In genomic region chr14:23988610-23989363, GRCh38 we compare ENCODE assay signal across 8 cellular contexts. TPM values are rescaled to one million over a fixed set of nuclear protein-coding genes. Genes with fewer than 3 reads are reported as not detected.
DNase-seq lines count a peak whose midpoint lies in the region; ATAC-seq and TF ChIP-seq lines count a peak whose summit lies in the region.
"Not testable (repeated sequence)": the region's sequence is repeated elsewhere in the genome, so short reads cannot be mapped to it uniquely, and the experiment has no call there.

DHRS4L2 (plus strand) TSS chr14:23988929; CDS start chr14:23988948, 19 bp downstream.

- DNase-seq in GM12864 (ENCODE audit: low read depth); thoracic aorta (ENCODE audit: low spot score): not testable (repeated sequence)
- peak; percentile 68 for DNase-seq in HCEC 1CT
- peak; percentile 79 to 86 for DNase-seq in Kasumi-1 (lab: John Stamatoyannopoulos, UW)
- DNase-seq in T-helper 2 cell = peak; percentile 41 to 84 (median 65)
- peak; percentile 67 for DNase-seq in adipocyte (ENCODE audit: low read depth)
- DNase-seq in heart right ventricle = peak; percentile 86 to 89
- DNase-seq in progenitor cell of endocrine pancreas (ENCODE audit: low spot score, unreplicated experiment) = peak; percentile 46

- not testable (repeated sequence) for H3K9me3 Mint-ChIP-seq in progenitor cell of endocrine pancreas (ENCODE audit: low read depth)

- not testable (repeated sequence) for H3K27me3 ChIP-seq in adipocyte (replicated peaks; ENCODE audit: control insufficient read depth, insufficient read depth, low read length); heart right ventricle; thoracic aorta (replicated peaks; ENCODE audit: insufficient read depth)

- peak within 1 kb of the TSS; percentile 67 for H3K4me3 ChIP-seq in GM12864 (ENCODE audit: low read depth, low read length)
- peak within 1 kb of the TSS; percentile 70 for H3K4me3 ChIP-seq in adipocyte (ENCODE audit: low read length)
- H3K4me3 ChIP-seq in heart right ventricle = peak within 1 kb of the TSS in 9 of 10 donors; percentile 41 to 69 (median 52)
- H3K4me3 ChIP-seq in thoracic aorta = peak within 1 kb of the TSS; percentile 52

- peak within 1 kb of the TSS; percentile 56 for H3K9ac ChIP-seq in adipocyte (ENCODE audit: low read length)

- not testable (repeated sequence) for H3K36me3 ChIP-seq in adipocyte (ENCODE audit: control insufficient read depth, insufficient read depth, low read length, severe bottlenecking); heart right ventricle; thoracic aorta

- H3K27ac ChIP-seq in heart right ventricle = peak within 1 kb of the TSS in 9 of 10 donors; percentile 47 to 84 (median 80)
- peak within 1 kb of the TSS in 1 of 2 donors; percentile 17 for H3K27ac ChIP-seq in thoracic aorta

- not testable (repeated sequence) for TF ChIP-seq CTCF in GM12864 (IDR thresholded peaks at IDR 0.05; ENCODE audit: low read depth, low read length, missing control alignments); progenitor cell of endocrine pancreas (IDR thresholded peaks at IDR 0.05; ENCODE audit: unreplicated experiment); thoracic aorta (IDR thresholded peaks at IDR 0.05)
- peak in 2 of 9 donors; percentile 9 to 18 for TF ChIP-seq CTCF in heart right ventricle (IDR thresholded peaks at IDR 0.05)

- ATAC-seq in heart right ventricle (peak; percentile 95 to 99 (median 96)), thoracic aorta (ENCODE audit: insufficient number of reproducible peaks, low FRiP score, low read depth) (peak; percentile 65)

- H3K27ac Mint-ChIP-seq in progenitor cell of endocrine pancreas = peak within 1 kb of the TSS; percentile 90

- H3K36me3 Mint-ChIP-seq in progenitor cell of endocrine pancreas (ENCODE audit: insufficient read depth) = not testable (repeated sequence)

- not testable (repeated sequence) for H3K27me3 Mint-ChIP-seq in progenitor cell of endocrine pancreas

- H3K4me1 Mint-ChIP-seq in progenitor cell of endocrine pancreas (ENCODE audit: low read depth) = not testable (repeated sequence)

- H3K9me3 ChIP-seq in adipocyte (ENCODE audit: control insufficient read depth, low read length); heart right ventricle; thoracic aorta: not testable (repeated sequence)

- H3K4me1 ChIP-seq in adipocyte (ENCODE audit: control insufficient read depth, insufficient read depth, low read length) (peaks cover 40% of the 10 kb centered on the region), heart right ventricle (peaks cover 0 to 43% (median 13%) of the 10 kb centered on the region in 9 donors)
- not testable (repeated sequence) for H3K4me1 ChIP-seq in thoracic aorta (ENCODE audit: control insufficient read depth in 1 of 2, low read depth in 2 of 2)

- H3K4me3 Mint-ChIP-seq in progenitor cell of endocrine pancreas (ENCODE audit: low read depth) = peak within 1 kb of the TSS; percentile 66

- WGBS in heart right ventricle, 2 donors = 7 to 12% methylated on average over 38 to 40 of the region's 40 CpGs

- intact Hi-C loops in heart right ventricle (cut with DNase I) = loop anchor here in 4 of 10 donors (5.0 to 10.0 kb wide), 4 partner anchors 49 to 116 kb away; partner anchors contain the start of gene PCK2 (in 1 of the 4)

RNA-seq across cellular contexts. Expression of gene DHRS4L2, which starts in this region (rescaled TPM):
- total RNA-seq in heart right ventricle (10 to 100 TPM; 22.9 to 38.0 (median 30.7) TPM), progenitor cell of endocrine pancreas (12.2 and 14.0 TPM in 2 replicates), thoracic aorta (1 to 10 TPM; 5.5 to 6.9 TPM)
- 10 to 100 TPM; 25.5 to 52.4 TPM for polyA plus RNA-seq in heart right ventricle
